In genomic region chr21:39350094-39351006, GRCh38 we compare ENCODE assay signal across 9 cellular contexts. TPM values are rescaled to one million over a fixed set of nuclear protein-coding genes. Genes with fewer than 3 reads are reported as not detected.
DNase-seq lines count a peak whose midpoint lies in the region; ATAC-seq and TF ChIP-seq lines count a peak whose summit lies in the region.
"Had no signal": no experiment of that assay in that cellular context is flagged by ENCODE, and none has a peak within 500 bp of the region (broad histone marks: within the 10 kb centered on the region; RNA-seq: fewer than 3 reads in every experiment).

No MANE protein-coding gene starts in this region.

- H3K4me3 Mint-ChIP-seq in naive B cell, result peak overlapping the region; percentile 87 to 99 (median 96)

- no peaks in the 10 kb centered on the region; the same call in 1 of the 2 replicates for H3K4me1 ChIP-seq in BE2C

- peaks cover 0 to 2% (median 0%) of the 10 kb centered on the region in 7 donors for H3K9me3 Mint-ChIP-seq in naive B cell

- DNase-seq in BE2C (no peak), LNCaP clone FGC (ENCODE audit: low read depth) (no peak), choroid plexus epithelial cell (ENCODE audit: low read depth) (no peak), naive B cell (no peak), Ammon's horn (ENCODE audit: low spot score) (no peak), NOMO-1 (lab: John Stamatoyannopoulos, UW; ENCODE audit: unreplicated experiment in 2 of 2) (no peak), kidney tubule cell (ENCODE audit: low spot score) (no peak)
- DNase-seq: NCI-H82 had no signal

- H3K36me3 Mint-ChIP-seq in naive B cell, result peaks cover 5 to 10% of the 10 kb centered on the region in 2 donors

- H3K4me1 Mint-ChIP-seq in naive B cell, result peaks cover 21 to 36% (median 34%) of the 10 kb centered on the region in 3 donors

- no peaks in the 10 kb centered on the region for H3K27me3 ChIP-seq in BE2C

- TF ChIP-seq CTCF in BE2C (IDR thresholded peaks at IDR 0.05; ENCODE audit: low read depth, low read length) (no peak), LNCaP clone FGC (IDR thresholded peaks at IDR 0.05; ENCODE audit: control insufficient read depth, extremely low read depth, insufficient read depth) (no peak), choroid plexus epithelial cell (conservative IDR thresholded peaks at IDR 0.05; ENCODE audit: low read depth, low read length) (no peak)

- ATAC-seq in naive B cell (ENCODE audit: low read depth in 2 of 2), result no peak
- no peak for ATAC-seq in HG03097 (IDR thresholded peaks at IDR 0.05; ENCODE audit: low FRiP score, unreplicated experiment)

- no peaks in the 10 kb centered on the region for H3K9me3 ChIP-seq in BE2C

- H3K36me3 ChIP-seq in BE2C, result peaks cover 30% of the 10 kb centered on the region

- H3K27me3 Mint-ChIP-seq in naive B cell, result peaks cover 11 to 19% (median 16%) of the 10 kb centered on the region in 3 donors

- H3K4me3 ChIP-seq in BE2C (ENCODE audit: low read depth, low read length), result peak overlapping the region; percentile 70
- H3K4me3 ChIP-seq in LNCaP clone FGC (ENCODE audit: low read depth, low read length), result peak overlapping the region; percentile 77
- peak overlapping the region; percentile 67 for H3K4me3 ChIP-seq in choroid plexus epithelial cell (ENCODE audit: low read depth, low read length)

- H3K27ac Mint-ChIP-seq in naive B cell, result peak overlapping the region in 4 of 6 donors; percentile 93 to 99 (median 99)

RNA-seq across cellular contexts. Expression of gene HMGN1, which starts 1.5 kb away (rescaled TPM):
- polyA plus RNA-seq in BE2C (2012; ENCODE audit: insufficient read depth, insufficient read length, low read depth), result 281 TPM
- polyA plus RNA-seq in naive B cell (ENCODE audit: low read depth in 6 of 6), result 100 to 1,000 TPM; 259 to 458 (median 306) TPM

RNA-seq across cellular contexts. Expression of gene BRWD1, which starts 36.9 kb away (rescaled TPM):
- polyA plus RNA-seq in BE2C (2012; ENCODE audit: insufficient read depth, insufficient read length, low read depth), result 15.8 TPM
- polyA plus RNA-seq in naive B cell (ENCODE audit: low read depth in 6 of 6), result 10 to 100 TPM; 31.1 to 49.8 (median 44.1) TPM
